In the genomic region with DNA sequence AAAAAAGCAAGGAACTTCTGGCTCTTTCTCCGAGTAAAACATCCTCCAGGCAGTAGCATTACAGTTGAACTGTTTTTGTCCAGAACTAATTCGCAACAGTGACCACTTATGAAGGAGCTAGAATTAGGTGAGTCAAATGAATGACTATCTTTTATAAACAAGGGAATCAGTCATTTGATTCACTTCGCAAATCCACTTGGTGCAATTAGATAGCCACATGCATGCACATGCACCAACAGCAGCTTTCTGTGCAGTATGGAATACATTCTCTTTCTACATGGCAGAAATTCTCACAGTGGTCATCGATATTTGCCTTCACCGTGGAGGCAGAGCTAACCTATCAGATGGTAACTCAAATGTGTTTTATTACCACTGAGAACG, we compare ENCODE assay signal across 8 cellular contexts.
DNase-seq lines count a peak whose midpoint lies in the region; ATAC-seq and TF ChIP-seq lines count a peak whose summit lies in the region.

No MANE protein-coding gene starts in this region.

- H3K4me1 ChIP-seq in mononuclear cell (ENCODE audit: insufficient read depth, low read length), result peaks cover 16% of the 10 kb centered on the region

- no peaks in the 10 kb centered on the region for H3K9me3 ChIP-seq in mononuclear cell (ENCODE audit: low read depth, low read length)

- peak; percentile 7 for ATAC-seq in HG02571 (IDR thresholded peaks at IDR 0.05; ENCODE audit: unreplicated experiment)
- no peak for ATAC-seq in HG03565 (IDR thresholded peaks at IDR 0.05; ENCODE audit: unreplicated experiment)

- no peak for TF ChIP-seq CTCF in astrocyte of the cerebellum (IDR thresholded peaks at IDR 0.05; ENCODE audit: low read depth, low read length, missing control alignments)

- peak; percentile 66 for DNase-seq in A172 (ENCODE audit: low spot score)
- DNase-seq in astrocyte of the cerebellum (ENCODE audit: low read depth), result peak; percentile 37
- no peak for DNase-seq in HUDEP-2 (lab: John Stamatoyannopoulos, UW; ENCODE audit: unreplicated experiment in 76 of 76)
- DNase-seq in inferior parietal cortex (ENCODE audit: extremely low spot score), result no peak
- no peak for DNase-seq in T1000 (lab: John Stamatoyannopoulos, UW)

- no peaks in the 10 kb centered on the region for H3K27me3 ChIP-seq in mononuclear cell (ENCODE audit: insufficient read depth, low read length)

- H3K4me3 ChIP-seq in astrocyte of the cerebellum (ENCODE audit: low read depth, low read length), result peak overlapping the region; percentile 40
- H3K4me3 ChIP-seq in mononuclear cell (ENCODE audit: low read length), result peak overlapping the region; percentile 47

- in situ Hi-C loops in astrocyte of the cerebellum (cut with HindIII; ENCODE audit: low sequenced_read_pairs), result no loop called here

Comparison
In these comparisons a context has a peak if more than half of its experiments do, and no peak if none do; other contexts are left out.
1. DNase-seq: peak in A172 (single experiment) and astrocyte of the cerebellum (single experiment); none in HUDEP-2 (0 of 76), inferior parietal cortex (single experiment) and T1000 (single experiment).